1 cellular context compared by ENCODE assay signal in genomic region chr13:36789061-36789460, GRCh38.
TF ChIP-seq lines count a peak whose summit lies in the region.

No MANE protein-coding gene starts in this region.

TF ChIP-seq in K562, 482 proteins besides CTCF, POLR2A, EP300 and RAD21:
- TF ChIP-seq ADNP (tag; IDR thresholded peaks at IDR 0.05) (no peak), EGR1 (conservative IDR thresholded peaks at IDR 0.05) (no peak), MIER1 (IDR thresholded peaks at IDR 0.05; ENCODE audit: low read depth) (no peak), RBM39 (optimal IDR thresholded peaks at IDR 0.05; ENCODE audit: low read depth, low read length) (no peak)
- TF ChIP-seq, protein P1, sequence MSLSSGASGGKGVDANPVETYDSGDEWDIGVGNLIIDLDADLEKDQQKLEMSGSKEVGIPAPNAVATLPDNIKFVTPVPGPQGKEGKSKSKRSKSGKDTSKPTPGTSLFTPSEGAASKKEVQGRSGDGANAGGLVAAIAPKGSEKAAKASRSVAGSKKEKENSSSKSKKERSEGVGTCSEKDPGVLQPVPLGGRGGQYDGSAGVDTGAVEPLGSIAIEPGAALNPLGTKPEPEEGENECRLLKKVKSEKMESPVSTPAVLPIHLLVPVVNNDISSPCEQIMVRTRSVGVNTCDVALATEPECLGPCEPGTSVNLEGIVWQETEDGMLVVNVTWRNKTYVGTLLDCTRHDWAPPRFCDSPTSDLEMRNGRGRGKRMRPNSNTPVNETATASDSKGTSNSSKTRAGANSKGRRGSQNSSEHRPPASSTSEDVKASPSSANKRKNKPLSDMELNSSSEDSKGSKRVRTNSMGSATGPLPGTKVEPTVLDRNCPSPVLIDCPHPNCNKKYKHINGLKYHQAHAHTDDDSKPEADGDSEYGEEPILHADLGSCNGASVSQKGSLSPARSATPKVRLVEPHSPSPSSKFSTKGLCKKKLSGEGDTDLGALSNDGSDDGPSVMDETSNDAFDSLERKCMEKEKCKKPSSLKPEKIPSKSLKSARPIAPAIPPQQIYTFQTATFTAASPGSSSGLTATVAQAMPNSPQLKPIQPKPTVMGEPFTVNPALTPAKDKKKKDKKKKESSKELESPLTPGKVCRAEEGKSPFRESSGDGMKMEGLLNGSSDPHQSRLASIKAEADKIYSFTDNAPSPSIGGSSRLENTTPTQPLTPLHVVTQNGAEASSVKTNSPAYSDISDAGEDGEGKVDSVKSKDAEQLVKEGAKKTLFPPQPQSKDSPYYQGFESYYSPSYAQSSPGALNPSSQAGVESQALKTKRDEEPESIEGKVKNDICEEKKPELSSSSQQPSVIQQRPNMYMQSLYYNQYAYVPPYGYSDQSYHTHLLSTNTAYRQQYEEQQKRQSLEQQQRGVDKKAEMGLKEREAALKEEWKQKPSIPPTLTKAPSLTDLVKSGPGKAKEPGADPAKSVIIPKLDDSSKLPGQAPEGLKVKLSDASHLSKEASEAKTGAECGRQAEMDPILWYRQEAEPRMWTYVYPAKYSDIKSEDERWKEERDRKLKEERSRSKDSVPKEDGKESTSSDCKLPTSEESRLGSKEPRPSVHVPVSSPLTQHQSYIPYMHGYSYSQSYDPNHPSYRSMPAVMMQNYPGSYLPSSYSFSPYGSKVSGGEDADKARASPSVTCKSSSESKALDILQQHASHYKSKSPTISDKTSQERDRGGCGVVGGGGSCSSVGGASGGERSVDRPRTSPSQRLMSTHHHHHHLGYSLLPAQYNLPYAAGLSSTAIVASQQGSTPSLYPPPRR (CRISPR knock-in tag; IDR thresholded peaks at IDR 0.05; ENCODE audit: borderline replicate concordance), result no peak
TF ChIP-seq in K562: peak in this region for 0.
